In genomic region chr2:43142921-43143438, GRCh38 we compare ENCODE assay signal across 1 cellular context.
TF ChIP-seq lines count a peak whose summit lies in the region.

No MANE protein-coding gene starts in this region.

TF ChIP-seq in WTC11, 78 proteins besides CTCF, POLR2A, EP300 and RAD21 (continued from another document):
- no peak for TF ChIP-seq E2F1 (CRISPR knock-in tag; IDR thresholded peaks at IDR 0.05)
- no peak for TF ChIP-seq JAZF1 (CRISPR knock-in tag; IDR thresholded peaks at IDR 0.05)
- peak; percentile 85 for TF ChIP-seq USF2 (CRISPR knock-in tag; IDR thresholded peaks at IDR 0.05)
- TF ChIP-seq SMAD3 (CRISPR knock-in tag; IDR thresholded peaks at IDR 0.05; ENCODE audit: borderline replicate concordance) = no peak
- TF ChIP-seq NFATC4 (CRISPR knock-in tag; IDR thresholded peaks at IDR 0.05) = no peak
- TF ChIP-seq USF1 (CRISPR knock-in tag; IDR thresholded peaks at IDR 0.05) = peak; percentile 84
- TF ChIP-seq IRF1 (CRISPR knock-in tag; IDR thresholded peaks at IDR 0.05) = no peak
- TF ChIP-seq FOXP4 (CRISPR knock-in tag; IDR thresholded peaks at IDR 0.05) = no peak
- no peak for TF ChIP-seq ZNF423 (CRISPR knock-in tag; IDR thresholded peaks at IDR 0.05)
- no peak for TF ChIP-seq MLX (CRISPR knock-in tag; IDR thresholded peaks at IDR 0.05)
- no peak for TF ChIP-seq ZBTB43 (CRISPR knock-in tag; IDR thresholded peaks at IDR 0.05)
- TF ChIP-seq JUN (CRISPR knock-in tag; IDR thresholded peaks at IDR 0.05) = no peak
- TF ChIP-seq ZNF121 (CRISPR knock-in tag; IDR thresholded peaks at IDR 0.05) = no peak
- no peak for TF ChIP-seq ZNF138 (CRISPR knock-in tag; conservative IDR thresholded peaks at IDR 0.05)
